17 cellular contexts compared by ENCODE assay signal in genomic region chr6:166596741-166597507, GRCh38. TPM values are rescaled to one million over a fixed set of nuclear protein-coding genes. Genes with fewer than 3 reads are reported as not detected.
DNase-seq lines count a peak whose midpoint lies in the region; ATAC-seq and TF ChIP-seq lines count a peak whose summit lies in the region.
"Had no signal": no experiment of that assay in that cellular context is flagged by ENCODE, and none has a peak within 500 bp of the region (broad histone marks: within the 10 kb centered on the region; RNA-seq: fewer than 3 reads in every experiment).

No MANE protein-coding gene starts in this region.

- H3K27ac ChIP-seq in left ventricle myocardium inferior (replicated peaks), result peak overlapping the region; percentile 89
- peak overlapping the region; percentile 7 for H3K27ac ChIP-seq in psoas muscle
- H3K27ac ChIP-seq in vagina, result peak overlapping the region; percentile 87

- no peaks in the 10 kb centered on the region for H3K36me3 ChIP-seq in left ventricle myocardium inferior
- peaks cover 2 to 5% of the 10 kb centered on the region in 2 donors for H3K36me3 ChIP-seq in psoas muscle (ENCODE audit: insufficient read depth in 1 of 2, low read depth in 1 of 2)
- H3K36me3 ChIP-seq in vagina, result no peaks in the 10 kb centered on the region

- H3K4me3 Mint-ChIP-seq in endothelial cell (ENCODE audit: unreplicated experiment), result peak overlapping the region; percentile 34
- H3K4me3 Mint-ChIP-seq: effector memory CD8-positive, alpha-beta T cell; memory B cell; naive thymus-derived CD8-positive, alpha-beta T cell; stimulated activated naive CD8-positive, alpha-beta T cell treated with anti-CD3 and anti-CD28 coated beads, Interleukin-15, amount 100 ng/mL, for 72 hours had no signal

- H3K27ac Mint-ChIP-seq in endothelial cell (ENCODE audit: unreplicated experiment), result peak overlapping the region; percentile 100
- H3K27ac Mint-ChIP-seq: effector memory CD8-positive, alpha-beta T cell; stimulated activated naive CD8-positive, alpha-beta T cell treated with anti-CD3 and anti-CD28 coated beads, Interleukin-15, amount 100 ng/mL, for 72 hours had no signal

- H3K4me1 Mint-ChIP-seq in endothelial cell (ENCODE audit: unreplicated experiment), result peaks cover 66% of the 10 kb centered on the region
- H3K4me1 Mint-ChIP-seq: stimulated activated naive CD8-positive, alpha-beta T cell treated with anti-CD3 and anti-CD28 coated beads, Interleukin-15, amount 100 ng/mL, for 72 hours had no signal

- no peak for TF ChIP-seq CTCF in left ventricle myocardium inferior (IDR thresholded peaks at IDR 0.05; ENCODE audit: borderline replicate concordance)
- no peak for TF ChIP-seq CTCF in endothelial cell (IDR thresholded peaks at IDR 0.05; ENCODE audit: unreplicated experiment)
- TF ChIP-seq CTCF in psoas muscle (IDR thresholded peaks at IDR 0.05), result no peak
- no peak for TF ChIP-seq CTCF in vagina (IDR thresholded peaks at IDR 0.05)
- no peak for TF ChIP-seq CTCF in omental fat pad (IDR thresholded peaks at IDR 0.05)
- TF ChIP-seq CTCF in foreskin fibroblast (IDR thresholded peaks at IDR 0.05; ENCODE audit: low read depth, low read length), result no peak

- H3K9me3 Mint-ChIP-seq in endothelial cell (ENCODE audit: unreplicated experiment), result no peaks in the 10 kb centered on the region
- H3K9me3 Mint-ChIP-seq: effector memory CD8-positive, alpha-beta T cell; naive thymus-derived CD8-positive, alpha-beta T cell; stimulated activated naive CD8-positive, alpha-beta T cell treated with anti-CD3 and anti-CD28 coated beads, Interleukin-15, amount 100 ng/mL, for 72 hours had no signal

- H3K27me3 ChIP-seq in left ventricle myocardium inferior (ENCODE audit: low read depth) (no peaks in the 10 kb centered on the region), psoas muscle (ENCODE audit: insufficient read depth in 3 of 3, low read length in 2 of 3) (no peaks in the 10 kb centered on the region), vagina (no peaks in the 10 kb centered on the region)

- H3K36me3 Mint-ChIP-seq in endothelial cell (ENCODE audit: low read depth, unreplicated experiment), result peaks cover 36% of the 10 kb centered on the region

- ATAC-seq in Right ventricle myocardium inferior (no peak), psoas muscle (no peak), omental fat pad (ENCODE audit: low FRiP score) (no peak), GM18498 (IDR thresholded peaks at IDR 0.05; ENCODE audit: unreplicated experiment) (no peak)
- ATAC-seq: effector memory CD8-positive, alpha-beta T cell; naive thymus-derived CD8-positive, alpha-beta T cell; stimulated activated naive CD8-positive, alpha-beta T cell treated with anti-CD3 and anti-CD28 coated beads, Interleukin-15, amount 100 ng/mL, for 72 hours had no signal

- H3K4me3 ChIP-seq in left ventricle myocardium inferior, result no peak overlapping the region
- H3K4me3 ChIP-seq in psoas muscle, result no peak overlapping the region
- no peak overlapping the region for H3K4me3 ChIP-seq in vagina
- no peak overlapping the region for H3K4me3 ChIP-seq in foreskin fibroblast (ENCODE audit: low read depth in 1 of 2, low read length in 2 of 2)

- 88 to 93% (median 91%) methylated on average over 15 of the region's 15 CpGs for whole genome bisulfite sequencing in psoas muscle, 3 donors

- no peak for DNase-seq in left ventricle myocardium inferior
- DNase-seq in Right ventricle myocardium inferior (ENCODE audit: missing footprints), result no peak
- DNase-seq in endothelial cell (ENCODE audit: low spot score), result no peak
- DNase-seq in psoas muscle, result no peak
- DNase-seq in vagina (ENCODE audit: extremely low spot score in 2 of 2), result no peak
- no peak for DNase-seq in omental fat pad (ENCODE audit: low spot score)
- DNase-seq in foreskin fibroblast, result no peak
- DNase-seq: activated CD4-positive, alpha-beta T cell treated with anti-CD3 and anti-CD28 coated beads for 4 hours; amniotic stem cell; central memory CD4-positive, alpha-beta T cell; effector memory CD8-positive, alpha-beta T cell; kidney; naive thymus-derived CD8-positive, alpha-beta T cell; NCI-H510A treated with DMSO at 0.1 percent for 48 hours; stimulated activated naive CD8-positive, alpha-beta T cell treated with anti-CD3 and anti-CD28 coated beads, Interleukin-15, amount 100 ng/mL, for 72 hours had no signal

- peaks cover 59% of the 10 kb centered on the region for H3K4me1 ChIP-seq in left ventricle myocardium inferior
- peaks cover 6% of the 10 kb centered on the region for H3K4me1 ChIP-seq in psoas muscle
- H3K4me1 ChIP-seq in vagina, result peaks cover 33% of the 10 kb centered on the region

- H3K9me3 ChIP-seq in left ventricle myocardium inferior (replicated peaks) (no peaks in the 10 kb centered on the region), psoas muscle (no peaks in the 10 kb centered on the region), vagina (no peaks in the 10 kb centered on the region)

- intact Hi-C loops in left ventricle myocardium inferior (cut with micrococcal nuclease) (no loop called here), Right ventricle myocardium inferior (cut with DNase I) (no loop called here), psoas muscle (cut with DNase I) (no loop called here), vagina (cut with DNase I) (no loop called here)

- no peak for TF ChIP-seq POLR2A in vagina (IDR thresholded peaks at IDR 0.05)

- H3K27me3 Mint-ChIP-seq in endothelial cell (ENCODE audit: unreplicated experiment), result peaks cover 2% of the 10 kb centered on the region
- H3K27me3 Mint-ChIP-seq: stimulated activated naive CD8-positive, alpha-beta T cell treated with anti-CD3 and anti-CD28 coated beads, Interleukin-15, amount 100 ng/mL, for 72 hours had no signal

RNA-seq across cellular contexts. Expression of gene RAMACL, which starts 10.4 kb away (rescaled TPM):
- total RNA-seq in left ventricle myocardium inferior (0.77 TPM), Right ventricle myocardium inferior (0.43 TPM), endothelial cell (ENCODE audit: unreplicated experiment) (4.9 TPM), psoas muscle (1 to 10 TPM in 1 of 4 donors, under 1 TPM in 3; 0.17 to 1.3 (median 0.72) TPM), vagina (2.2 TPM), omental fat pad (10 to 100 TPM in 1 of 4 donors, 1 to 10 TPM in 3; 1.9 to 10.9 (median 4.6) TPM)
- under 1 TPM; 0.25 to 0.48 (median 0.38) TPM for polyA plus RNA-seq in psoas muscle

RNA-seq across cellular contexts. Expression of gene RPS6KA2, which starts 30.1 kb away (rescaled TPM):
- total RNA-seq in left ventricle myocardium inferior, result 77.2 TPM
- total RNA-seq in Right ventricle myocardium inferior, result 55.5 TPM
- total RNA-seq in endothelial cell (ENCODE audit: unreplicated experiment), result 105 TPM
- 10 to 100 TPM; 14.2 to 40.4 (median 28.4) TPM for total RNA-seq in psoas muscle
- 10 to 100 TPM in 1 of 3 donors, 1 to 10 TPM in 2; 7.8 to 26.7 (median 8.0) TPM for polyA plus RNA-seq in psoas muscle
- 65.1 TPM for total RNA-seq in vagina
- total RNA-seq in omental fat pad, result 10 to 100 TPM; 52.1 to 84.8 (median 58.7) TPM

Comparison
In these comparisons a context has a peak if more than half of its experiments do, and no peak if none do; other contexts are left out.
1. H3K27ac ChIP-seq: peak in every context shown above with its lines; median percentile 89 in left ventricle myocardium inferior; 87 in vagina; 7 in psoas muscle.